In the genomic region with DNA sequence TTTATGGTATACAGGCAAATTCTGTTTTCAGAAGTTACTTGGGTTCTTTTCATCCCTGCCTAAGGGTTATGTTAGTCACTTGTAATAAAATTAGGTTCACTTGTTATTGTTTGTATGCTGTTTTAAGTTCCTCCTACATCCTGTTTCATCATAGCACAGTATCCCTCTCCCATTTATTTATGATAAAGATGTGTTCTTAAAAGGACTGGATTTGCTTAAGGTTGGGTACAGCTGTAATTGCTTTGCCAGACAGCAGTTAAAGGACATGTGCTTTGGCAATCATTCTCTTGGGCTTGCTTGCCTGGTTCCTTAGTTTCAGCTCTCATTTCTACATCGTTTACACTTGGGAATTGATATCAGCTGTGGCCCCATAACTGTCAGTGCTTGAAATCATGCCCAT, we compare ENCODE assay signal across 11 cellular contexts. TPM values are rescaled to one million over a fixed set of nuclear protein-coding genes. Genes with fewer than 3 reads are reported as not detected.
DNase-seq lines count a peak whose midpoint lies in the region; ATAC-seq, FAIRE-seq and TF ChIP-seq lines count a peak whose summit lies in the region.
"Had no signal": no experiment of that assay in that cellular context is flagged by ENCODE, and none has a peak within 500 bp of the region (broad histone marks: within the 10 kb centered on the region; RNA-seq: fewer than 3 reads in every experiment).

No MANE protein-coding gene starts in this region.

- DNase-seq in activated naive CD4-positive, alpha-beta T cell (lab: John Stamatoyannopoulos, UW), result no peak
- DNase-seq in NB4 (ENCODE audit: low read depth), result peak; percentile 76
- DNase-seq in epithelial cell of proximal tubule (ENCODE audit: low read depth), result peak; percentile 59
- DNase-seq in small intestine, result peak; percentile 28
- no peak for DNase-seq in activated T-cell treated with anti-CD3 and anti-CD28 coated beads, Interleukin-2, amount 50 U/mL, for 72 hours
- DNase-seq in NCI-H774 (lab: John Stamatoyannopoulos, UW), result no peak
- DNase-seq: uterus had no signal

- H3K4me3 Mint-ChIP-seq in activated naive CD4-positive, alpha-beta T cell treated with anti-CD3 and anti-CD28 coated beads, Interleukin-2, amount 50 U/mL, for 24 hours, result no peak overlapping the region
- H3K4me3 Mint-ChIP-seq in activated T-cell treated with anti-CD3 and anti-CD28 coated beads, Interleukin-2, amount 50 U/mL, for 72 hours, result peak overlapping the region in 1 of 2 donors; percentile 30

- H3K4me1 ChIP-seq in small intestine (ENCODE audit: control insufficient read depth in 2 of 2, insufficient read depth in 1 of 2, low read depth in 1 of 2, low read length in 1 of 2) (peaks cover 0 to 9% of the 10 kb centered on the region in 2 donors), gastroesophageal sphincter (peaks cover 0 to 56% (median 3%) of the 10 kb centered on the region in 3 donors)

- no peaks in the 10 kb centered on the region for H3K9me3 ChIP-seq in small intestine (ENCODE audit: control insufficient read depth, low read depth)
- H3K9me3 ChIP-seq in gastroesophageal sphincter, result no peaks in the 10 kb centered on the region
- H3K9me3 ChIP-seq: uterus had no signal

- no peaks in the 10 kb centered on the region for H3K27me3 Mint-ChIP-seq in activated naive CD4-positive, alpha-beta T cell treated with anti-CD3 and anti-CD28 coated beads, Interleukin-2, amount 50 U/mL, for 24 hours
- no peaks in the 10 kb centered on the region for H3K27me3 Mint-ChIP-seq in activated T-cell treated with anti-CD3 and anti-CD28 coated beads, Interleukin-2, amount 50 U/mL, for 72 hours (ENCODE audit: low read depth)

- TF ChIP-seq EP300 in gastroesophageal sphincter (IDR thresholded peaks at IDR 0.05), result no peak

- no peak for ATAC-seq in gastroesophageal sphincter
- ATAC-seq in activated T-cell treated with anti-CD3 and anti-CD28 coated beads, Interleukin-2, amount 50 U/mL, for 72 hours (replicated peaks in 1 of 2), result no peak
- ATAC-seq: HCT116 had no signal

- WGBS in small intestine, 3 donors, result 17 to 26% (median 21%) methylated on average over 1 of the region's 1 CpG
- 31% methylated on average over 1 of the region's 1 CpG; no CpG with 5 or more reads in 1 of the 2 donors for whole genome bisulfite sequencing in gastroesophageal sphincter (ENCODE audit: low coverage in 1 of 2), 2 donors

- TF ChIP-seq CTCF in NB4 (IDR thresholded peaks at IDR 0.05; ENCODE audit: low read depth, low read length) (no peak), epithelial cell of proximal tubule (conservative IDR thresholded peaks at IDR 0.05; ENCODE audit: low read depth, low read length) (no peak), gastroesophageal sphincter (IDR thresholded peaks at IDR 0.05) (no peak)

- H3K4me3 ChIP-seq in NB4 (ENCODE audit: low read depth, low read length), result no peak overlapping the region
- H3K4me3 ChIP-seq in epithelial cell of proximal tubule (ENCODE audit: low read depth, low read length), result no peak overlapping the region
- no peak overlapping the region for H3K4me3 ChIP-seq in small intestine (ENCODE audit: low read depth in 1 of 2, low read length in 2 of 2)
- H3K4me3 ChIP-seq in gastroesophageal sphincter, result no peak overlapping the region
- H3K4me3 ChIP-seq: cardiac muscle cell, uterus had no signal

- H3K36me3 Mint-ChIP-seq in activated naive CD4-positive, alpha-beta T cell treated with anti-CD3 and anti-CD28 coated beads, Interleukin-2, amount 50 U/mL, for 24 hours, result peaks cover 5% of the 10 kb centered on the region
- H3K36me3 Mint-ChIP-seq in activated T-cell treated with anti-CD3 and anti-CD28 coated beads, Interleukin-2, amount 50 U/mL, for 72 hours (ENCODE audit: insufficient read depth in 2 of 2), result no peaks in the 10 kb centered on the region

- TF ChIP-seq POLR2A in NB4 (IDR thresholded peaks at IDR 0.05; ENCODE audit: extremely low read depth, insufficient read length) (no peak), gastroesophageal sphincter (IDR thresholded peaks at IDR 0.05) (no peak)

- H3K27ac Mint-ChIP-seq in activated naive CD4-positive, alpha-beta T cell treated with anti-CD3 and anti-CD28 coated beads, Interleukin-2, amount 50 U/mL, for 24 hours, result peak overlapping the region; percentile 32
- H3K27ac Mint-ChIP-seq in activated T-cell treated with anti-CD3 and anti-CD28 coated beads, Interleukin-2, amount 50 U/mL, for 72 hours, result no peak overlapping the region

- FAIRE-seq in small intestine (lab: Jason Lieb, UNC), result no peak

- H3K9me3 Mint-ChIP-seq in activated naive CD4-positive, alpha-beta T cell treated with anti-CD3 and anti-CD28 coated beads, Interleukin-2, amount 50 U/mL, for 24 hours, result no peaks in the 10 kb centered on the region
- no peaks in the 10 kb centered on the region for H3K9me3 Mint-ChIP-seq in activated T-cell treated with anti-CD3 and anti-CD28 coated beads, Interleukin-2, amount 50 U/mL, for 72 hours

- peaks cover 78% of the 10 kb centered on the region for H3K4me1 Mint-ChIP-seq in activated naive CD4-positive, alpha-beta T cell treated with anti-CD3 and anti-CD28 coated beads, Interleukin-2, amount 50 U/mL, for 24 hours
- peaks cover 51% of the 10 kb centered on the region for H3K4me1 Mint-ChIP-seq in activated T-cell treated with anti-CD3 and anti-CD28 coated beads, Interleukin-2, amount 50 U/mL, for 72 hours (ENCODE audit: low read depth)

- no peaks in the 10 kb centered on the region for H3K27me3 ChIP-seq in small intestine (ENCODE audit: control insufficient read depth in 2 of 2, insufficient read depth in 2 of 2, low read length in 2 of 2)
- no peaks in the 10 kb centered on the region for H3K27me3 ChIP-seq in gastroesophageal sphincter
- H3K27me3 ChIP-seq: cardiac muscle cell, uterus had no signal

- no peaks in the 10 kb centered on the region for H3K36me3 ChIP-seq in small intestine (ENCODE audit: control insufficient read depth in 2 of 2, insufficient read depth in 2 of 2, low read length in 2 of 2)
- no peaks in the 10 kb centered on the region for H3K36me3 ChIP-seq in gastroesophageal sphincter
- H3K36me3 ChIP-seq: cardiac muscle cell, uterus had no signal

- no peak overlapping the region for H3K27ac ChIP-seq in small intestine (ENCODE audit: low read depth in 1 of 2, low read length in 1 of 2)
- no peak overlapping the region for H3K27ac ChIP-seq in gastroesophageal sphincter
- H3K27ac ChIP-seq: cardiac muscle cell, uterus had no signal

RNA-seq across cellular contexts. Expression of gene ATP2C1, which starts 11.7 kb away (rescaled TPM):
- total RNA-seq in epithelial cell of proximal tubule, result 72.6 and 104 TPM in 2 replicates
- polyA plus RNA-seq in small intestine, result 10 to 100 TPM in 2 of 3 donors, 1 to 10 TPM in 1; 6.2 to 48.1 (median 14.8) TPM
- 10 to 100 TPM; 36.7 to 56.6 (median 44.8) TPM for total RNA-seq in gastroesophageal sphincter
- 10 to 100 TPM; 76.0 to 79.6 TPM for total RNA-seq in activated T-cell treated with anti-CD3 and anti-CD28 coated beads, Interleukin-2, amount 50 U/mL, for 72 hours

Comparison
In these comparisons a context has a peak if more than half of its experiments do, and no peak if none do; other contexts are left out.
1. DNase-seq: peak in NB4 (single experiment), epithelial cell of proximal tubule (single experiment) and small intestine (single experiment); none in activated naive CD4-positive, alpha-beta T cell (0 of 4), activated T-cell treated with anti-CD3 and anti-CD28 coated beads, Interleukin-2, amount 50 U/mL, for 72 hours (0 of 2) and NCI-H774 (single experiment).